Comparison of ENCODE assay signal across 8 cellular contexts in the genomic region with DNA sequence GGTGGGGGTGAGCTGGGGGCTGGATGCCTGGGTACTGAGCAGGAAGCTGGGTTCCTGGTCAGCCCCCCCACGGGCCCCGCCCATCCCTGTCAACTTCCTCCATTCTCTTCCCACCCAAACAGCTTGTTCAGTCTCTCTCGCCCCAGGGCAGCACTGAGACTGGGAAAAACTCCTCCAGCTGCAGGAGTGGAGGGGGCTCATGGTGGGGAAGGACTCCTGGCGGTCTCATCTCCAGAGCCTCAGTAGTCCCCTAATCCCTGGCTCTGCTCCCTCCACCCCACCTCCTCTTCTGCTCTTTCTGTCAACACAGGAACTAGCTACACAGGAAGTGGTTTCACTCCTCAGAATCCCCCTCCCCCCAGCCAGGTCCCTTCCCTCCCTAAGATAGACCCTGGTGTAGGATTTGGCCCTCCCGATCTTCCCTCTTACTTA. TPM values are rescaled to one million over a fixed set of nuclear protein-coding genes. Genes with fewer than 3 reads are reported as not detected.
DNase-seq lines count a peak whose midpoint lies in the region; ATAC-seq, FAIRE-seq and TF ChIP-seq lines count a peak whose summit lies in the region.

A gene with protein sequence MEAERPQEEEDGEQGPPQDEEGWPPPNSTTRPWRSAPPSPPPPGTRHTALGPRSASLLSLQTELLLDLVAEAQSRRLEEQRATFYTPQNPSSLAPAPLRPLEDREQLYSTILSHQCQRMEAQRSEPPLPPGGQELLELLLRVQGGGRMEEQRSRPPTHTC (minus strand): TSS at position 36 of the 432 bp plus-strand sequence. CDS start 130 bp downstream, outside the sequence.

- H3K27me3 ChIP-seq in H9 (ENCODE audit: insufficient read depth, low read length) (no peaks in the 10 kb centered on the region), K562 (ENCODE audit: control insufficient read depth in 2 of 2, insufficient read depth in 2 of 2, low read length in 2 of 2) (no peaks in the 10 kb centered on the region)

- no peak within 1 kb of the TSS for H3K56ac ChIP-seq in H9 (ENCODE audit: insufficient read length, low read depth, low read length)

- in situ Hi-C loops in K562 (cut with MboI) = no loop called here

- H3K4me1 ChIP-seq in H9 (ENCODE audit: insufficient read depth, low read length) (peaks cover 7% of the 10 kb centered on the region), K562 (replicated peaks in 1 of 2; ENCODE audit: control insufficient read depth in 2 of 2, insufficient read depth in 2 of 2, low read length in 2 of 2) (peaks cover 72 to 76% of the 10 kb centered on the region in 2 experiments)

- H2AK5ac ChIP-seq in H9 (ENCODE audit: insufficient read length, low read length) = no peak within 1 kb of the TSS

- H3K27ac ChIP-seq in H9 (ENCODE audit: insufficient read length, low read depth, low read length) (no peak within 1 kb of the TSS), K562 (ENCODE audit: extremely low read depth, low read depth, low read length) (peak within 1 kb of the TSS; percentile 93)

- no peaks in the 10 kb centered on the region for H3K9me1 ChIP-seq in K562 (ENCODE audit: control insufficient read depth, insufficient read depth, low read length)

- no peak within 1 kb of the TSS for H4K5ac ChIP-seq in H9 (ENCODE audit: insufficient read length, low read depth, low read length)

- no peak within 1 kb of the TSS for H3T11ph ChIP-seq in H9 (ENCODE audit: low read length)

- peak within 1 kb of the TSS; percentile 39 to 91 (median 87); a peak in 6 of 7 replicates for H3K27ac Mint-ChIP-seq in H9

- no peaks in the 10 kb centered on the region for H3K79me1 ChIP-seq in H9 (ENCODE audit: insufficient read depth, low read depth, low read length, poor library complexity, severe bottlenecking)

- no peaks in the 10 kb centered on the region for H3K79me2 ChIP-seq in H9 (ENCODE audit: insufficient read depth, low read length)
- peaks cover 58% of the 10 kb centered on the region for H3K79me2 ChIP-seq in K562 (ENCODE audit: control insufficient read depth, insufficient read depth, low read length)

- H4K20me1 ChIP-seq in H9 (ENCODE audit: control insufficient read depth, insufficient read depth, insufficient read length) (no peaks in the 10 kb centered on the region), K562 (replicated peaks; ENCODE audit: control insufficient read depth, insufficient read depth, low read length) (no peaks in the 10 kb centered on the region)

- ATAC-seq in K562 = no peak
- ATAC-seq in stimulated activated naive CD8-positive, alpha-beta T cell treated with anti-CD3 and anti-CD28 coated beads, Interleukin-15, Interleukin-2, amounts not matched to agents 100 U/mL and 50 U/mL, for 24 hours = no peak

- H4K91ac ChIP-seq in H9 (ENCODE audit: insufficient read length, low read depth, low read length) = no peak within 1 kb of the TSS

- H3K4me3 ChIP-seq in K562 = peak within 1 kb of the TSS; percentile 79

- no peak within 1 kb of the TSS; the same call in 1 of the 2 replicates for H3K14ac ChIP-seq in H9 (ENCODE audit: insufficient read depth, low read length)

- no peak within 1 kb of the TSS for H3K4ac ChIP-seq in H9 (ENCODE audit: low read depth, low read length)

- BruUV-seq in K562 (replicated peaks; lab: Mats Ljungman, UMichigan) = no TSS peak

- H3K9ac ChIP-seq in H9 (ENCODE audit: extremely low read depth, insufficient read length, low read length) = no peak within 1 kb of the TSS
- peak within 1 kb of the TSS; percentile 85 to 93 for H3K9ac ChIP-seq in K562 (ENCODE audit: insufficient read depth in 1 of 2, low read depth in 2 of 2, low read length in 2 of 2)

- H3K36me3 Mint-ChIP-seq in H9 (ENCODE audit: insufficient read depth in 1 of 3, low read depth in 3 of 3) = peaks cover 1 to 14% (median 11%) of the 10 kb centered on the region in 3 experiments; a peak in 6 of 7 replicates

- CTCF ChIA-PET in K562 (lab: Yijun Ruan, JAX; ENCODE audit: low intra/inter-chr PET ratio) = no interaction called here

- H3K18ac ChIP-seq in H9 (ENCODE audit: insufficient read length, low read depth, low read length) = no peak within 1 kb of the TSS

- no peak for TF ChIP-seq RAD21 in K562 (CRISPR knock-in tag; conservative IDR thresholded peaks at IDR 0.05 in 1 of 2, IDR thresholded peaks at IDR 0.05 in 1 of 2)

- H3K9me3 ChIP-seq in H9 (ENCODE audit: control insufficient read depth, low read depth, low read length) (no peaks in the 10 kb centered on the region), K562 (replicated peaks; ENCODE audit: control insufficient read depth, insufficient read depth, low read depth, low read length) (no peaks in the 10 kb centered on the region)

- peak; percentile 53; the same call in 1 of the 2 replicates for TF ChIP-seq EP300 in K562 (IDR thresholded peaks at IDR 0.05; ENCODE audit: low read length)

- TF ChIP-seq POLR2A in K562 (conservative IDR thresholded peaks at IDR 0.05) = peak; percentile 75

- H2BK20ac ChIP-seq in H9 (ENCODE audit: low read depth, low read length, poor library complexity, severe bottlenecking) = no peak within 1 kb of the TSS

- peaks cover 14% of the 10 kb centered on the region; the same call in 2 of the 3 replicates for H3K36me3 ChIP-seq in K562 (ENCODE audit: control insufficient read depth, insufficient read depth, low read length)

- TF ChIP-seq CTCF in H9 (conservative IDR thresholded peaks at IDR 0.05) (no peak), K562 (IDR thresholded peaks at IDR 0.05 in 2 of 3, conservative IDR thresholded peaks at IDR 0.05 in 1 of 3; ENCODE audit: insufficient read depth in 2 of 3, low read depth in 1 of 3, low read length in 3 of 3) (no peak)

- H3K4me3 Mint-ChIP-seq in H9 = peak within 1 kb of the TSS; percentile 47 to 66; a peak in 4 of 5 replicates

- POLR2A ChIA-PET in K562 (lab: Yijun Ruan, JAX) = interaction anchor here (0.6 to 1.4 kb wide), 6 partner anchors 10 to 629 kb away, joined by 3 to 6 read pairs (median 3); a partner anchor contains a TSS

- no peak within 1 kb of the TSS for H2BK120ac ChIP-seq in H9 (ENCODE audit: low read depth, low read length, poor library complexity, severe bottlenecking)

- H2AFZ ChIP-seq in H9 (ENCODE audit: low read length) (no peak within 1 kb of the TSS), K562 (ENCODE audit: low read depth, low read length) (peak within 1 kb of the TSS; percentile 97)

- peaks cover 59 to 62% of the 10 kb centered on the region in 2 experiments for H3K4me1 Mint-ChIP-seq in H9

- no peak within 1 kb of the TSS for H3K23ac ChIP-seq in H9 (ENCODE audit: insufficient read length, low read depth, low read length)

- H4K8ac ChIP-seq in H9 (replicated peaks; ENCODE audit: insufficient read length, low read depth, low read length) = no peak within 1 kb of the TSS

- no peaks in the 10 kb centered on the region for H3K27me3 Mint-ChIP-seq in H9 (ENCODE audit: low read depth)

- H2BK12ac ChIP-seq in H9 (ENCODE audit: insufficient read length, low read depth, low read length) = no peak within 1 kb of the TSS

- intact Hi-C loops in K562 (cut with micrococcal nuclease) = loop anchor here (10.0 kb wide), 1 partner anchor 288 kb away; a partner anchor contains a TSS

- WGBS in H9 (ENCODE audit: extremely low coverage, insufficient read length, low lambda C conversion rate) = no CpG with 5 or more reads among the region's 5 CpGs
- WGBS in K562 (ENCODE audit: insufficient coverage, low coverage, missing lambda C conversion rate) = 0% methylated on average over 3 of the region's 5 CpGs

- peak; percentile 67 for DNase-seq in H9
- DNase-seq in SKM-1 (lab: John Stamatoyannopoulos, UW; ENCODE audit: unreplicated experiment) = peak; percentile 86
- peak; percentile 45 to 85 (median 63) for DNase-seq in K562 (ENCODE audit: extremely low read depth in 1 of 4, low spot score in 3 of 4)
- peak; percentile 56 for DNase-seq in left kidney (ENCODE audit: low read depth, low spot score)
- peak; percentile 65 for DNase-seq in stimulated activated naive CD8-positive, alpha-beta T cell treated with anti-CD3 and anti-CD28 coated beads, Interleukin-15, Interleukin-2, amounts not matched to agents 100 U/mL and 50 U/mL, for 24 hours
- DNase-seq in NCI-H2196 (lab: John Stamatoyannopoulos, UW; ENCODE audit: unreplicated experiment) = no peak
- DNase-seq in NCI-H2227 (lab: John Stamatoyannopoulos, UW; ENCODE audit: unreplicated experiment) = no peak
- DNase-seq in DMS 273 (lab: John Stamatoyannopoulos, UW; ENCODE audit: unreplicated experiment) = no peak

- H2BK15ac ChIP-seq in H9 (ENCODE audit: low read depth, low read length) = no peak within 1 kb of the TSS

- peak; percentile 75 for FAIRE-seq in K562 (lab: Jason Lieb, UNC)

- H3K9me3 Mint-ChIP-seq in H9 = no peaks in the 10 kb centered on the region; a peak in 1 of 5 replicates

- no peak within 1 kb of the TSS for H2BK5ac ChIP-seq in H9 (ENCODE audit: insufficient read length, low read length)

- H3K4me2 ChIP-seq in H9 (ENCODE audit: insufficient read depth, insufficient read length, low read length) (peak within 1 kb of the TSS; percentile 44), K562 (ENCODE audit: insufficient read depth, low read length) (peak within 1 kb of the TSS; percentile 96)

- H3K23me2 ChIP-seq in H9 (ENCODE audit: insufficient read length, low read depth, low read length, poor library complexity, severe bottlenecking) = peaks cover 17% of the 10 kb centered on the region

TF ChIP-seq in K562, 482 proteins besides CTCF, POLR2A, EP300 and RAD21 (continues in another document):
- peak; percentile 95 for TF ChIP-seq ETV5 (CRISPR knock-in tag; IDR thresholded peaks at IDR 0.05; ENCODE audit: low read depth)
- no peak for TF ChIP-seq MCM2 (IDR thresholded peaks at IDR 0.05; ENCODE audit: low read depth)

RNA-seq across cellular contexts. Expression of the gene that starts here (rescaled TPM):
- total RNA-seq in H9 (2021) (11.8 and 12.0 TPM in 2 replicates), K562 (2014; rRNA removed) (40.5 and 45.0 TPM in 2 replicates), K562 (2014; rRNA removed; fragmentation: Illumina TruSeq; extraction: Trizol) (13.5 and 14.0 TPM in 2 replicates), K562 (2015; rRNA removed; fragmentation: Illumina TruSeq; extraction: Trizol) (22.3 and 22.4 TPM in 2 replicates), K562 (2021) (37.3 and 42.6 TPM in 2 replicates)
- 11.8 and 26.5 TPM in 2 replicates for total RNA-seq in K562 (2011; cell fraction: chromatin; rRNA removed; ENCODE audit: low replicate concordance)
- total RNA-seq in K562 (2011; cell fraction: nucleolus; rRNA removed) = 15.2 and 18.8 TPM in 2 replicates
- 22.7 and 30.8 TPM in 2 replicates for total RNA-seq in K562 (2011; cell fraction: nucleoplasm; rRNA removed)
- polyA plus RNA-seq in K562 (2011; rRNA removed) (24.4 and 51.8 TPM in 2 replicates), K562 (2014; fragmentation: Illumina TruSeq; extraction: Trizol) (39.6 and 46.5 TPM in 2 replicates), K562 (2014; fragmentation: Nextera tagmentation; extraction: Ambion mirVana) (1 to 10 TPM; 5.3 to 5.7 TPM), K562 (2014; rRNA removed) (32.2 and 35.1 TPM in 2 replicates)
- polyA plus RNA-seq in K562 (2011; cell fraction: cytosol; rRNA removed) = 44.6 and 52.4 TPM in 2 replicates
- polyA plus RNA-seq in K562 (2011; cell fraction: nucleus; rRNA removed) = 32.8 and 42.4 TPM in 2 replicates
- 34.2 and 146 TPM in 2 replicates for polyA plus RNA-seq in K562 (2012)
- 8.6 and 11.3 TPM in 2 replicates for polyA minus RNA-seq in K562 (2011; rRNA and poly(A)+ RNA removed)
- 17.9 and 19.4 TPM in 2 replicates for polyA minus RNA-seq in K562 (2011; cell fraction: cytosol; rRNA and poly(A)+ RNA removed)
- polyA minus RNA-seq in K562 (2011; cell fraction: nucleus; rRNA and poly(A)+ RNA removed) = 4.0 and 7.3 TPM in 2 replicates

Comparison
In these comparisons a context has a peak if more than half of its experiments do, and no peak if none do; other contexts are left out.
1. DNase-seq: peak in H9 (single experiment), SKM-1 (single experiment), K562 (4 of 4), left kidney (single experiment) and stimulated activated naive CD8-positive, alpha-beta T cell treated with anti-CD3 and anti-CD28 coated beads, Interleukin-15, Interleukin-2, amounts not matched to agents 100 U/mL and 50 U/mL, for 24 hours (single experiment); none in NCI-H2196 (single experiment), NCI-H2227 (single experiment) and DMS 273 (single experiment).